Comparison of ENCODE assay signal across 9 cellular contexts in the genomic region with DNA sequence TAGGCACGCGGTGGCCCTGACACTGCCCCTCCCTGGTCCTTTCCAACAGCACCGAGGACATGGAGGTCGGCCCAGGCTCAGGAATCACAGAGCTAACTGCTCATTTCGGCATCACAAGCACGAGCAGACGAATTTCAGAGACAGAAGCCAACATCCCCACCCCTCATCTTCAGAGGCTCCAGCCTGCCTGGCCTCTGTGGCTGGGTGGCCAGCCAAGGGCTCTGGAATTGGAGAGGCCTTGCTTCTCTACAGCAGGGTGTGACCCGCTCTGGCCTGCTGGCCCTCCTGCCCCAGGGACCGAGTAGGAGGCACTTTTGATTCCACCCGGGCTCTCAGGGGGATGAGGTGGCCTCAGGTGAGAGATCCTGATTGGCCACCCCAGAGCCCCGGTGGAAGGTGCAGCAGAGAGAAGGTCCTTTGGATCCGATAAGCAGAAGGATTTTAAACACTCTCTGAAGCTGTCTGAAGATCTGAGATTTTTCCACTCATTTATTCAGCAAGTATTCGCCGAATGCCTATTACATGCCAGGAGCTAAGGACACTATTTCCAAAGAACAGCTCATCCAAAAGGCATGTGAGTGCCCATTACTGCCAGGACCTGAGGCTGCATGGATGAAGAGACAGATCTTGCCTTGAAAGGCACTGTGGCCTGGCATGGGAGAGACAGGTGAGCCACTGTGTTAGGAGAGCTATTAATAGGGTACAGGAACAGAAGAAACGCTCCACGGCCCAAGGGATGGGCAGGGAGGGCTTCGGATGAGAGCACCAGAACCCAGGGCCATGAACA. TPM values are rescaled to one million over a fixed set of nuclear protein-coding genes. Genes with fewer than 3 reads are reported as not detected.
DNase-seq lines count a peak whose midpoint lies in the region; ATAC-seq and TF ChIP-seq lines count a peak whose summit lies in the region.
"Had no signal": no experiment of that assay in that cellular context is flagged by ENCODE, and none has a peak within 500 bp of the region (broad histone marks: within the 10 kb centered on the region; RNA-seq: fewer than 3 reads in every experiment).

No MANE protein-coding gene starts in this region.

- H2BK12ac ChIP-seq in mesenchymal stem cell (ENCODE audit: low read length in 2 of 2) = no peak overlapping the region

- H3K36me3 ChIP-seq in mesenchymal stem cell (ENCODE audit: control insufficient read depth in 1 of 2, insufficient read depth in 2 of 2, low read depth in 1 of 2, low read length in 2 of 2) (peaks cover 4 to 13% of the 10 kb centered on the region in 2 experiments), uterus (no peaks in the 10 kb centered on the region)

- no peak overlapping the region for H4K8ac ChIP-seq in mesenchymal stem cell (ENCODE audit: low read length)

- H3K4ac ChIP-seq in mesenchymal stem cell (ENCODE audit: low read depth in 1 of 2, low read length in 2 of 2) = no peak overlapping the region

- H3K27ac ChIP-seq in mesenchymal stem cell (ENCODE audit: low read length, poor library complexity, severe bottlenecking) = peak overlapping the region; percentile 89
- peak overlapping the region; percentile 71 to 86 for H3K27ac ChIP-seq in uterus

- 83% methylated on average over 14 of the region's 17 CpGs for WGBS in mesenchymal stem cell

- TF ChIP-seq POLR2A in uterus (IDR thresholded peaks at IDR 0.05) = no peak

- no peak overlapping the region for H2BK120ac ChIP-seq in mesenchymal stem cell (ENCODE audit: low read depth, low read length)

- DNase-seq in activated CD8-positive, alpha-beta memory T cell treated with anti-CD3 and anti-CD28 coated beads, Interleukin-2, amount 50 U/mL, for 4 hours = peak; percentile 7
- no peak for DNase-seq in activated CD8-positive, alpha-beta memory T cell treated with anti-CD3 and anti-CD28 coated beads, Interleukin-2, amount 50 U/mL, for 48 hours
- DNase-seq in ecto neural progenitor cell (ENCODE audit: low spot score) (peak; percentile 35), mesenchymal stem cell (no peak), uterus (peak; percentile 42 to 66), UCSD-AML1 (lab: John Stamatoyannopoulos, UW; ENCODE audit: unreplicated experiment) (no peak)
- no peak for DNase-seq in activated CD4-positive, CD25-positive, alpha-beta regulatory T cell (lab: John Stamatoyannopoulos, UW)
- DNase-seq: 8988T had no signal

- peaks cover 32% of the 10 kb centered on the region for H3K79me1 ChIP-seq in mesenchymal stem cell (replicated peaks; ENCODE audit: low read length, poor library complexity, severe bottlenecking)

- peak overlapping the region; percentile 68 for H2BK5ac ChIP-seq in mesenchymal stem cell (ENCODE audit: low read depth, low read length, poor library complexity, severe bottlenecking)

- TF ChIP-seq CTCF in uterus (IDR thresholded peaks at IDR 0.05) = no peak

- no peak for ATAC-seq in HG02973 (IDR thresholded peaks at IDR 0.05; ENCODE audit: unreplicated experiment)

- H3K4me1 ChIP-seq in mesenchymal stem cell (ENCODE audit: control insufficient read depth, insufficient read depth, low read depth, low read length) = peaks cover 46% of the 10 kb centered on the region
- peaks cover 6 to 14% of the 10 kb centered on the region in 2 donors for H3K4me1 ChIP-seq in uterus

- H3K27me3 ChIP-seq in mesenchymal stem cell (ENCODE audit: control insufficient read depth in 1 of 2, insufficient read depth in 1 of 2, low read length in 2 of 2) (no peaks in the 10 kb centered on the region), uterus (no peaks in the 10 kb centered on the region)

- no peak overlapping the region for H2BK15ac ChIP-seq in mesenchymal stem cell (ENCODE audit: low read depth, poor library complexity, severe bottlenecking)

- intact Hi-C loops in uterus (cut with DNase I; ENCODE audit: low total_unique reads) = no loop called here

- H3K18ac ChIP-seq in mesenchymal stem cell (ENCODE audit: low read depth in 1 of 2, low read length in 2 of 2) = no peak overlapping the region

- H3K4me3 ChIP-seq in mesenchymal stem cell (ENCODE audit: insufficient read depth in 1 of 2, low read depth in 1 of 2, low read length in 2 of 2) (peak overlapping the region in 1 of 2 experiments; percentile 57), uterus (peak overlapping the region in 1 of 2 donors; percentile 4)

- H4K91ac ChIP-seq in mesenchymal stem cell (ENCODE audit: low read length) = peak overlapping the region; percentile 63

- no peaks in the 10 kb centered on the region for H3K9me3 ChIP-seq in mesenchymal stem cell (ENCODE audit: control insufficient read depth, low read length)
- H3K9me3 ChIP-seq in uterus = no peaks in the 10 kb centered on the region

- H2AK5ac ChIP-seq in mesenchymal stem cell (ENCODE audit: low read length, severe bottlenecking) = peak overlapping the region; percentile 95

- H3K4me2 ChIP-seq in mesenchymal stem cell (ENCODE audit: low read length, poor library complexity, severe bottlenecking) = peak overlapping the region; percentile 17

- H3K9ac ChIP-seq in mesenchymal stem cell (ENCODE audit: low read length) = peak overlapping the region; percentile 75

- no peak overlapping the region for H3K23ac ChIP-seq in mesenchymal stem cell (ENCODE audit: low read length in 2 of 2)

- H2AFZ ChIP-seq in mesenchymal stem cell (ENCODE audit: low read depth, low read length) = no peak overlapping the region

- H3K14ac ChIP-seq in mesenchymal stem cell (ENCODE audit: low read length in 2 of 2) = no peak overlapping the region

RNA-seq across cellular contexts. Expression of a gene that starts 10.3 kb away (rescaled TPM):
- 14.8 TPM for polyA plus RNA-seq in mesenchymal stem cell (2013, experiment 1 of 2)
- polyA plus RNA-seq in mesenchymal stem cell (2013, experiment 2 of 2) = 14.4 TPM
- total RNA-seq in uterus = 10 to 100 TPM; 13.8 to 43.6 (median 33.1) TPM

RNA-seq across cellular contexts. Expression of a gene that starts 10.6 kb away (rescaled TPM):
- 63.1 TPM for polyA plus RNA-seq in mesenchymal stem cell (2013, experiment 1 of 2)
- polyA plus RNA-seq in mesenchymal stem cell (2013, experiment 2 of 2) = 58.9 TPM
- 10 to 100 TPM in 3 of 4 donors, not detected in 1; 26.9 to 51.5 (median 31.6) TPM for total RNA-seq in uterus

RNA-seq across cellular contexts. Expression of a gene that starts 23.2 kb away (rescaled TPM):
- 3.6 TPM for polyA plus RNA-seq in mesenchymal stem cell (2013, experiment 1 of 2)
- polyA plus RNA-seq in mesenchymal stem cell (2013, experiment 2 of 2) = 3.8 TPM
- 10 to 100 TPM in 2 of 4 donors, 1 to 10 TPM in 2; 3.6 to 26.5 (median 8.7) TPM for total RNA-seq in uterus

RNA-seq across cellular contexts. Expression of a gene that starts 29.6 kb away (rescaled TPM):
- polyA plus RNA-seq in mesenchymal stem cell (2013, experiment 1 of 2) = 46.1 TPM
- polyA plus RNA-seq in mesenchymal stem cell (2013, experiment 2 of 2) = 46.9 TPM
- 100 to 1,000 TPM in 3 of 4 donors, 10 to 100 TPM in 1; 96.2 to 291 (median 218) TPM for total RNA-seq in uterus

Comparison
In these comparisons a context has a peak if more than half of its experiments do, and no peak if none do; other contexts are left out.
1. DNase-seq: peak in activated CD8-positive, alpha-beta memory T cell treated with anti-CD3 and anti-CD28 coated beads, Interleukin-2, amount 50 U/mL, for 4 hours (single experiment), ecto neural progenitor cell (single experiment) and uterus (2 of 2); none in activated CD8-positive, alpha-beta memory T cell treated with anti-CD3 and anti-CD28 coated beads, Interleukin-2, amount 50 U/mL, for 48 hours (single experiment), mesenchymal stem cell (single experiment), UCSD-AML1 (single experiment) and activated CD4-positive, CD25-positive, alpha-beta regulatory T cell (0 of 4).